16 cellular contexts compared by ENCODE assay signal in genomic region chr16:88588754-88589153, GRCh38. TPM values are rescaled to one million over a fixed set of nuclear protein-coding genes. Genes with fewer than 3 reads are reported as not detected.
"Had no signal": no experiment of that assay in that cellular context is flagged by ENCODE, and none has a peak within 500 bp of the region (broad histone marks: within the 10 kb centered on the region; RNA-seq: fewer than 3 reads in every experiment).

No MANE protein-coding gene starts in this region.

- H3K27ac ChIP-seq: esophagus muscularis mucosa, sigmoid colon, SJCRH30, testis had no signal

- H3K9me3 Mint-ChIP-seq: neural crest cell had no signal

- H3K4me3 Mint-ChIP-seq: neural crest cell had no signal

- H3K9me3 ChIP-seq: esophagus muscularis mucosa, sigmoid colon, SJCRH30, testis had no signal

- H3K4me3 ChIP-seq: dorsolateral prefrontal cortex, esophagus muscularis mucosa, sigmoid colon, SJCRH30, testis had no signal

- H3K4me1 ChIP-seq: sigmoid colon, SJCRH30, testis had no signal

- DNase-seq: anterior cingulate cortex; dorsolateral prefrontal cortex; hypothalamus; sigmoid colon; SJCRH30; stimulated activated CD4-positive, alpha-beta T cell treated with anti-CD3 and anti-CD28 coated beads, Interleukin-2, amount 100 ng/mL, for 24 hours; T-helper 9 cell; testis had no signal

- H3K27me3 ChIP-seq: dorsolateral prefrontal cortex, esophagus muscularis mucosa, sigmoid colon, SJCRH30, testis had no signal

RNA-seq across cellular contexts. Expression of gene IL17C, which starts 49.6 kb away (rescaled TPM):
- total RNA-seq: chondrocyte, esophagus muscularis mucosa, fibroblast of villous mesenchyme, mesenteric fat pad, osteocyte, pulmonary artery endothelial cell, sigmoid colon, SJCRH30, urinary bladder had no signal
